ENCODE assay signal across 31 cellular contexts in genomic region chr9:89939893-89940292, GRCh38.
"Had no signal": no experiment of that assay in that cellular context is flagged by ENCODE, and none has a peak within 500 bp of the region (broad histone marks: within the 10 kb centered on the region; RNA-seq: fewer than 3 reads in every experiment).

No MANE protein-coding gene starts in this region.

- H3K36me3 ChIP-seq: brain microvascular endothelial cell, esophagus muscularis mucosa, gastrocnemius medialis, heart left ventricle had no signal

- H3K4me1 Mint-ChIP-seq: central memory CD8-positive, alpha-beta T cell; WTC11 had no signal

- H3K36me3 Mint-ChIP-seq: activated CD4-positive, alpha-beta memory T cell treated with anti-CD3 and anti-CD28 coated beads for 36 hours; activated naive CD8-positive, alpha-beta T cell; WTC11 had no signal

- H3K4me3 ChIP-seq: coronary artery, dorsolateral prefrontal cortex, esophagus muscularis mucosa, gastrocnemius medialis, heart left ventricle had no signal

- H3K27ac Mint-ChIP-seq: activated CD4-positive, alpha-beta memory T cell treated with anti-CD3 and anti-CD28 coated beads for 36 hours; activated CD8-positive, alpha-beta T cell treated with anti-CD3 and anti-CD28 coated beads, Interleukin-2, amount 10 ng/mL, durations not matched to agents 7 days and 5 days; activated naive CD8-positive, alpha-beta T cell; activated T-cell treated with anti-CD3 and anti-CD28 coated beads, Interleukin-2, amount 50 U/mL, for 24 hours; activated T-cell treated with anti-CD3 and anti-CD28 coated beads, Interleukin-2, amount 50 U/mL, for 72 hours; dendritic cell treated with granulocyte-macrophage colony-stimulating factor and Interleukin-4, amounts not matched to agents 40 ng/mL and 50 ng/mL, for 4 days; effector memory CD8-positive, alpha-beta T cell; WTC11 had no signal

- H3K4me1 ChIP-seq: foreskin keratinocyte had no signal

- ATAC-seq: activated CD8-positive, alpha-beta T cell treated with anti-CD3 and anti-CD28 coated beads, Interleukin-2, amount 10 ng/mL, durations not matched to agents 7 days and 5 days; activated T-cell treated with anti-CD3 and anti-CD28 coated beads, Interleukin-2, amount 50 U/mL, for 72 hours; effector memory CD8-positive, alpha-beta T cell; gastrocnemius medialis; heart left ventricle; SK-N-SH treated with all-trans-retinoic acid at 6 μM for 48 hours; WTC11 had no signal

- H3K27ac ChIP-seq: brain microvascular endothelial cell, coronary artery, dorsolateral prefrontal cortex, foreskin keratinocyte, gastrocnemius medialis, heart left ventricle, VCaP had no signal

- H3K27me3 ChIP-seq: brain microvascular endothelial cell, esophagus muscularis mucosa, gastrocnemius medialis had no signal

- H3K4me3 Mint-ChIP-seq: activated CD4-positive, alpha-beta memory T cell treated with anti-CD3 and anti-CD28 coated beads for 36 hours; activated CD8-positive, alpha-beta T cell treated with anti-CD3 and anti-CD28 coated beads, Interleukin-2, amount 10 ng/mL, durations not matched to agents 7 days and 5 days; activated naive CD8-positive, alpha-beta T cell; activated T-cell treated with anti-CD3 and anti-CD28 coated beads, Interleukin-2, amount 50 U/mL, for 24 hours; activated T-cell treated with anti-CD3 and anti-CD28 coated beads, Interleukin-2, amount 50 U/mL, for 72 hours; central memory CD8-positive, alpha-beta T cell; dendritic cell treated with granulocyte-macrophage colony-stimulating factor and Interleukin-4, amounts not matched to agents 40 ng/mL and 50 ng/mL, for 4 days; effector memory CD8-positive, alpha-beta T cell; WTC11 had no signal

- H3K9me3 ChIP-seq: esophagus muscularis mucosa, gastrocnemius medialis, heart left ventricle had no signal

- DNase-seq: activated CD4-positive, alpha-beta memory T cell treated with anti-CD3 and anti-CD28 coated beads for 36 hours; activated CD4-positive, alpha-beta T cell treated with anti-CD3 and anti-CD28 coated beads for 1 hour; activated CD4-positive, alpha-beta T cell treated with anti-CD3 and anti-CD28 coated beads for 48 hours; activated CD8-positive, alpha-beta T cell treated with anti-CD3 and anti-CD28 coated beads, Interleukin-2, amount 10 ng/mL, durations not matched to agents 7 days and 5 days; activated effector memory CD4-positive, alpha-beta T cell treated with Interleukin-2 at 50 U/mL for 16 hours; activated gamma-delta T cell treated with Interleukin-2 at 50 U/mL for 16 hours; activated naive CD4-positive, alpha-beta T cell treated with anti-CD3 and anti-CD28 coated beads, Interleukin-2, amount 50 U/mL, for 16 hours; activated naive CD4-positive, alpha-beta T cell treated with Interleukin-2 at 50 U/mL for 16 hours; activated T-cell treated with anti-CD3 and anti-CD28 coated beads for 4 hours; activated T-cell treated with anti-CD3 and anti-CD28 coated beads, Interleukin-2, amount 50 U/mL, for 24 hours; activated T-cell treated with anti-CD3 and anti-CD28 coated beads, Interleukin-2, amount 50 U/mL, for 72 hours; amygdala; aorta; brain microvascular endothelial cell; dorsolateral prefrontal cortex; effector memory CD8-positive, alpha-beta T cell; erythroblast; gastrocnemius medialis; glutamatergic neuron; heart left ventricle; T-helper 1 cell; T-helper 2 cell had no signal

- H3K9me3 Mint-ChIP-seq: activated CD4-positive, alpha-beta memory T cell treated with anti-CD3 and anti-CD28 coated beads for 36 hours; activated T-cell treated with anti-CD3 and anti-CD28 coated beads, Interleukin-2, amount 50 U/mL, for 24 hours; activated T-cell treated with anti-CD3 and anti-CD28 coated beads, Interleukin-2, amount 50 U/mL, for 72 hours; central memory CD8-positive, alpha-beta T cell; dendritic cell treated with granulocyte-macrophage colony-stimulating factor and Interleukin-4, amounts not matched to agents 40 ng/mL and 50 ng/mL, for 4 days; effector memory CD8-positive, alpha-beta T cell; WTC11 had no signal
